ENCODE assay signal across 11 cellular contexts in the genomic region with DNA sequence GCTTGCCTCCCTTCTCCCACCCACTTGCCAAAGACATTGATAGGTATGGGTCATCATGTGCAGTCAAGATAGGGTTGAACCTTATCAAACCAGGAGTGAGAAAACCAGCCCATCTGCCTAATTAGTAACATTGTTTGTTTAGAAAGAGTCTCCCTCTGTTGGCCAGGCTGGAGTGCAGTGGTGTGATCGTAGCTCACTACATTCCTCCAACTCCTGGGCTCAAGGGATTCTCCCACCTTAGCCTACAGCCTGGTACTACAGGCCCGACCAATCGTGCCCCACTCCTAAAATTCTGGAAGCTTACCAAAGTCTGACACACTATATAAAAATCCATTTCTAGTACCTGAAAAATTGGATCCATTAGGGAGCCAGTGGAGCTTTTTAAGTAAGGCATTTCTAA. TPM values are rescaled to one million over a fixed set of nuclear protein-coding genes. Genes with fewer than 3 reads are reported as not detected.
DNase-seq lines count a peak whose midpoint lies in the region; ATAC-seq and TF ChIP-seq lines count a peak whose summit lies in the region.
"Had no signal": no experiment of that assay in that cellular context is flagged by ENCODE, and none has a peak within 500 bp of the region (broad histone marks: within the 10 kb centered on the region; RNA-seq: fewer than 3 reads in every experiment).

No MANE protein-coding gene starts in this region.

- peaks cover 20% of the 10 kb centered on the region for H3K79me2 ChIP-seq in HCT116 (ENCODE audit: insufficient read depth, low read length)

- RAD21 ChIA-PET in HCT116 (lab: Charles Lee; ENCODE audit: low non-redundant PET in 1 of 2, low total read pairs in 2 of 2, uncharacterized antibody in 2 of 2, unreplicated experiment in 2 of 2) = no interaction called here

- intact Hi-C loops in HCT116 (cut with micrococcal nuclease) = loop anchor here (5.0 kb wide), 1 partner anchor 48 kb away; no protein-coding TSS in a partner anchor

- H3K27ac Mint-ChIP-seq in activated CD4-positive, alpha-beta T cell treated with anti-CD3 and anti-CD28 coated beads, Interleukin-2, amount 10 ng/mL, durations not matched to agents 7 days and 5 days = no peak overlapping the region
- no peak overlapping the region for H3K27ac Mint-ChIP-seq in T-helper 2 cell treated with Interferon-gamma antibody and Interleukin-4, amounts not matched to agents 5 μg/mL and 100 μg/mL, for 36 hours

- peaks cover 25% of the 10 kb centered on the region for H3K4me1 Mint-ChIP-seq in activated CD4-positive, alpha-beta T cell treated with anti-CD3 and anti-CD28 coated beads, Interleukin-2, amount 10 ng/mL, durations not matched to agents 7 days and 5 days
- H3K4me1 Mint-ChIP-seq in T-helper 2 cell treated with Interferon-gamma antibody and Interleukin-4, amounts not matched to agents 5 μg/mL and 100 μg/mL, for 36 hours (ENCODE audit: low read depth) = peaks cover 12% of the 10 kb centered on the region

- peaks cover 1% of the 10 kb centered on the region for H3K27me3 Mint-ChIP-seq in activated CD4-positive, alpha-beta T cell treated with anti-CD3 and anti-CD28 coated beads, Interleukin-2, amount 10 ng/mL, durations not matched to agents 7 days and 5 days
- peaks cover 5% of the 10 kb centered on the region for H3K27me3 Mint-ChIP-seq in T-helper 2 cell treated with Interferon-gamma antibody and Interleukin-4, amounts not matched to agents 5 μg/mL and 100 μg/mL, for 36 hours (ENCODE audit: low read depth)

- no peak for TF ChIP-seq POLR2A in HCT116 (IDR thresholded peaks at IDR 0.05; ENCODE audit: borderline replicate concordance, extremely low read depth, insufficient read depth, insufficient read length)

- H4K20me1 ChIP-seq in HCT116 (ENCODE audit: insufficient read depth) = no peaks in the 10 kb centered on the region

- no TSS peak for BruUV-seq in HCT116 (replicated peaks; lab: Mats Ljungman, UMichigan)

- H3K4me1 ChIP-seq in HCT116 (ENCODE audit: control insufficient read depth in 1 of 2, insufficient read depth in 2 of 2, low read length in 2 of 2) = peaks cover 0 to 7% of the 10 kb centered on the region in 2 experiments; a peak in 1 of 4 replicates

- no peaks in the 10 kb centered on the region for H3K9me3 ChIP-seq in HCT116 (ENCODE audit: control insufficient read depth in 1 of 2, insufficient read depth in 1 of 2, low read depth in 1 of 2, low read length in 2 of 2)
- H3K9me3 ChIP-seq in WERI-Rb-1 (ENCODE audit: severe bottlenecking) = no peaks in the 10 kb centered on the region

- no peak overlapping the region for H3K9ac ChIP-seq in HCT116 (ENCODE audit: low read length)

- peak; percentile 33 for TF ChIP-seq CTCF in BJ (IDR thresholded peaks at IDR 0.05; ENCODE audit: insufficient read depth, low read depth, low read length)
- peak in 2 of 3 experiments; percentile 56 to 57; a peak in 4 of 6 replicates for TF ChIP-seq CTCF in HCT116 (IDR thresholded peaks at IDR 0.05 in 2 of 3, conservative IDR thresholded peaks at IDR 0.05 in 1 of 3; ENCODE audit: borderline replicate concordance in 1 of 3, insufficient read depth in 1 of 3, low read depth in 2 of 3, low read length in 2 of 3)
- peak; percentile 41 for TF ChIP-seq CTCF in WERI-Rb-1 (IDR thresholded peaks at IDR 0.05; ENCODE audit: low read depth, low read length)

- H3K9me2 ChIP-seq in HCT116 (ENCODE audit: insufficient read depth) = no peaks in the 10 kb centered on the region

- no peak overlapping the region for H3K4me3 ChIP-seq in BJ (ENCODE audit: low read depth, low read length)
- no peak overlapping the region for H3K4me3 ChIP-seq in HCT116 (replicated peaks in 1 of 2; ENCODE audit: low read depth in 1 of 2, low read length in 2 of 2)
- no peak overlapping the region for H3K4me3 ChIP-seq in WERI-Rb-1 (ENCODE audit: low read depth, low read length)

- H2AFZ ChIP-seq in HCT116 (ENCODE audit: low read depth, low read length, poor library complexity, severe bottlenecking) = no peak overlapping the region

- no peak overlapping the region for H3K27ac ChIP-seq in HCT116 (ENCODE audit: low read depth, low read length)
- no peak overlapping the region for H3K27ac ChIP-seq in WERI-Rb-1

- H3K4me3 Mint-ChIP-seq in activated CD4-positive, alpha-beta T cell treated with anti-CD3 and anti-CD28 coated beads, Interleukin-2, amount 10 ng/mL, durations not matched to agents 7 days and 5 days = no peak overlapping the region
- H3K4me3 Mint-ChIP-seq in T-helper 2 cell treated with Interferon-gamma antibody and Interleukin-4, amounts not matched to agents 5 μg/mL and 100 μg/mL, for 36 hours = no peak overlapping the region
- H3K4me3 Mint-ChIP-seq: activated T-cell treated with anti-CD3 and anti-CD28 coated beads, Interleukin-2, amount 50 U/mL, for 4 hours had no signal

- ATAC-seq in HCT116 (peak; percentile 25; the same call in 1 of the 2 replicates), HG02973 (IDR thresholded peaks at IDR 0.05; ENCODE audit: unreplicated experiment) (no peak)
- ATAC-seq: activated T-cell treated with anti-CD3 and anti-CD28 coated beads, Interleukin-2, amount 50 U/mL, for 4 hours had no signal

- CTCF ChIA-PET in BJ (lab: Yijun Ruan, JAX) = interaction anchor here (0.7 to 1.8 kb wide), 4 partner anchors 16 to 55 kb away, joined by 3 to 4 read pairs (median 4); no protein-coding TSS in a partner anchor
- CTCF ChIA-PET in HCT116 (lab: Charles Lee) = interaction anchor here (1.1 to 1.2 kb wide), 2 partner anchors 28 to 47 kb away, joined by 3 to 4 read pairs; no protein-coding TSS in a partner anchor
- CTCF ChIA-PET in activated CD4-positive, alpha-beta T cell treated with anti-CD3 and anti-CD28 coated beads, Interleukin-2, amount 10 ng/mL, durations not matched to agents 7 days and 5 days (lab: Charles Lee) = no interaction called here

- no peak overlapping the region for H3K4me2 ChIP-seq in HCT116 (ENCODE audit: low read length)

- peak; percentile 14; the same call in 1 of the 2 replicates for TF ChIP-seq RAD21 in HCT116 (IDR thresholded peaks at IDR 0.05; ENCODE audit: low read depth)

- POLR2A ChIA-PET in BJ (lab: Charles Lee) = no interaction called here
- POLR2A ChIA-PET in HCT116 (lab: Charles Lee) = interaction anchor here (1.0 kb wide), 1 partner anchor 10 kb away, joined by 3 read pairs; no protein-coding TSS in a partner anchor
- POLR2A ChIA-PET in activated CD4-positive, alpha-beta T cell treated with anti-CD3 and anti-CD28 coated beads, Interleukin-2, amount 10 ng/mL, durations not matched to agents 7 days and 5 days (lab: Charles Lee) = no interaction called here

- no peaks in the 10 kb centered on the region for H3K9me3 Mint-ChIP-seq in activated CD4-positive, alpha-beta T cell treated with anti-CD3 and anti-CD28 coated beads, Interleukin-2, amount 10 ng/mL, durations not matched to agents 7 days and 5 days
- H3K9me3 Mint-ChIP-seq in T-helper 2 cell treated with Interferon-gamma antibody and Interleukin-4, amounts not matched to agents 5 μg/mL and 100 μg/mL, for 36 hours = no peaks in the 10 kb centered on the region
- H3K9me3 Mint-ChIP-seq: activated T-cell treated with anti-CD3 and anti-CD28 coated beads, Interleukin-2, amount 50 U/mL, for 4 hours had no signal

- H3K36me3 Mint-ChIP-seq in activated CD4-positive, alpha-beta T cell treated with anti-CD3 and anti-CD28 coated beads, Interleukin-2, amount 10 ng/mL, durations not matched to agents 7 days and 5 days (ENCODE audit: low read depth) = peaks cover 16% of the 10 kb centered on the region
- peaks cover 3% of the 10 kb centered on the region for H3K36me3 Mint-ChIP-seq in T-helper 2 cell treated with Interferon-gamma antibody and Interleukin-4, amounts not matched to agents 5 μg/mL and 100 μg/mL, for 36 hours (ENCODE audit: low read depth)

- DNase-seq in BJ (ENCODE audit: low read depth) (no peak), HCT116 (ENCODE audit: low read depth, low spot score) (peak; percentile 15), WERI-Rb-1 (peak; percentile 10), iPS-NIHi7 (ENCODE audit: extremely low spot score) (peak; percentile 34)
- no peak for DNase-seq in activated CD4-positive, alpha-beta T cell treated with anti-CD3 and anti-CD28 coated beads, Interleukin-2, amount 10 ng/mL, durations not matched to agents 7 days and 5 days
- DNase-seq in T-helper 2 cell treated with Interferon-gamma antibody and Interleukin-4, amounts not matched to agents 5 μg/mL and 100 μg/mL, for 36 hours (ENCODE audit: low spot score) = no peak
- no peak for DNase-seq in stimulated activated CD4-positive, alpha-beta T cell treated with anti-CD3 and anti-CD28 coated beads, Interleukin-4, amount 100 ng/mL, for 4 hours
- DNase-seq: activated T-cell treated with anti-CD3 and anti-CD28 coated beads, Interleukin-2, amount 50 U/mL, for 4 hours; hypothalamus; stimulated activated naive CD4-positive, alpha-beta T cell had no signal

- no peaks in the 10 kb centered on the region for H3K27me3 ChIP-seq in BJ (ENCODE audit: control insufficient read depth, insufficient read depth, low read length)
- 0 out of 2 replicates have a peak, but pooled peaks cover 6% of the 10 kb centered on the region for H3K27me3 ChIP-seq in HCT116 (ENCODE audit: insufficient read depth, low read length)
- no peaks in the 10 kb centered on the region for H3K27me3 ChIP-seq in WERI-Rb-1 (ENCODE audit: insufficient read depth, low read depth, severe bottlenecking)

- H3K36me3 ChIP-seq in BJ (ENCODE audit: control insufficient read depth, insufficient read depth, low read length) (no peaks in the 10 kb centered on the region), HCT116 (ENCODE audit: control insufficient read depth in 1 of 2, insufficient read depth in 2 of 2, low read length in 2 of 2) (no peaks in the 10 kb centered on the region), WERI-Rb-1 (peaks cover 2% of the 10 kb centered on the region; the same call in 1 of the 2 replicates)

RNA-seq across cellular contexts. Expression of a gene that starts 4.5 kb away (rescaled TPM):
- 2.1 and 2.2 TPM in 2 replicates for polyA plus RNA-seq in BJ (2011; rRNA removed)
- polyA minus RNA-seq in BJ (2011; rRNA and poly(A)+ RNA removed) = 0.98 and 2.1 TPM in 2 replicates
- total RNA-seq in HCT116 (2021; ENCODE audit: unreplicated experiment) = 4.3 TPM
- polyA plus RNA-seq in HCT116 (2012) = 2.3 and 3.0 TPM in 2 replicates
- total RNA-seq in activated CD4-positive, alpha-beta T cell treated with anti-CD3 and anti-CD28 coated beads, Interleukin-2, amount 10 ng/mL, durations not matched to agents 7 days and 5 days = 1 to 10 TPM; 6.7 to 7.4 TPM

RNA-seq across cellular contexts. Expression of a gene that starts 4.7 kb away (rescaled TPM):
- 35.5 and 61.1 TPM in 2 replicates for polyA plus RNA-seq in BJ (2011; rRNA removed)
- 40.2 and 52.8 TPM in 2 replicates for polyA minus RNA-seq in BJ (2011; rRNA and poly(A)+ RNA removed)
- total RNA-seq in HCT116 (2021; ENCODE audit: unreplicated experiment) = 27.9 TPM
- polyA plus RNA-seq in HCT116 (2012) = 27.1 and 30.8 TPM in 2 replicates
- 10 to 100 TPM; 34.2 to 49.7 TPM for total RNA-seq in activated CD4-positive, alpha-beta T cell treated with anti-CD3 and anti-CD28 coated beads, Interleukin-2, amount 10 ng/mL, durations not matched to agents 7 days and 5 days

RNA-seq across cellular contexts. Expression of a gene that starts 43.5 kb away (rescaled TPM):
- 266 and 420 TPM in 2 replicates for polyA plus RNA-seq in BJ (2011; rRNA removed)
- polyA minus RNA-seq in BJ (2011; rRNA and poly(A)+ RNA removed) = 36.1 and 42.1 TPM in 2 replicates
- 72.5 TPM for total RNA-seq in HCT116 (2021; ENCODE audit: unreplicated experiment)
- polyA plus RNA-seq in HCT116 (2012) = 55.1 and 56.2 TPM in 2 replicates
- total RNA-seq in activated CD4-positive, alpha-beta T cell treated with anti-CD3 and anti-CD28 coated beads, Interleukin-2, amount 10 ng/mL, durations not matched to agents 7 days and 5 days = 10 to 100 TPM; 73.4 to 77.7 TPM

Comparison
In these comparisons a context has a peak if more than half of its experiments do, and no peak if none do; other contexts are left out.
1. DNase-seq: peak in HCT116 (single experiment), WERI-Rb-1 (single experiment) and iPS-NIHi7 (single experiment); none in BJ (single experiment), activated CD4-positive, alpha-beta T cell treated with anti-CD3 and anti-CD28 coated beads, Interleukin-2, amount 10 ng/mL, durations not matched to agents 7 days and 5 days (single experiment), T-helper 2 cell treated with Interferon-gamma antibody and Interleukin-4, amounts not matched to agents 5 μg/mL and 100 μg/mL, for 36 hours (single experiment) and stimulated activated CD4-positive, alpha-beta T cell treated with anti-CD3 and anti-CD28 coated beads, Interleukin-4, amount 100 ng/mL, for 4 hours (0 of 2).
2. Peak in every context shown above with its lines, with median percentiles within 50 percentile points of each other: CTCF ChIP-seq.